In the genomic region with DNA sequence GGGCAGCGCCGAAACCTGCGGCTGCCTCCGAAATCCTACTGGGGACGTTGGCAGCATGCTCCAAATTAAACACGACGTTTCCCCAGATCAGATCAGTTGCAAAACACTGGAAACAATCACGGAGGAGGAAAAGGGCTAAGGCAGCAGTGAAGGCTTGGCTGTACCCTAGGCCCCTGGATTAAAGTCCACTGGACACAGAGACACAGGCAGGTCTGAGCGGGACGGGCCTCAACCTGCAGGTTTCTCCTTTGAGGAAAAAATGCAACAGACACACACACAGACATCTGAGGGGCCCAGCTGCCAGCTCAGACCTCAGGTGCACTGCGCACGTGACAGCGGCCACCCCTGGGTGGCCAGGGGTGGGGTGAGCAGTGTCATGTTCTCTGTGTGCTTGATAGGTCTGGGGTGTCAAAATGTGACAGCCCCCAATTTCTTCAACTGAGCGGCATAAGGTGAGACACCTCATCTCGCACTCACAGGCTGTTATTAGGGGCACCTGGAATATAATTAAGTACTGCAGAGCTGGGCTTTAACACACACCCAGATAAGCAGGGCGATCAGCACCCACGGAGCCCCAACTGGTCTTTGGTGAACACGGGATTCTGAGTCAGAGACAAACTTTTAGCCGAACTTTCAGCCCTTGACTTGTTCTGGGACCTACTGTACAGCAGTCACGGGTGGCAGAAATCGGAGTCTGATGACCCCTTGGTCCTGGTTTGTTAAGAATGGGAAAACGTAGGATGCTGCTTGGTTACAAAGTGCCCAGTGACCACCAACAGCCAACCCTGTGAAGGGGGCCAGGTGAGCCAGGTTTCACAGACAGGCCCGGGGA, we compare ENCODE assay signal across 1 cellular context.
A peak's percentile ranks its signal among the peaks of the same experiment; 100 is the strongest.
TF ChIP-seq lines count a peak whose summit lies in the region.

No MANE protein-coding gene starts in this region.

TF ChIP-seq in HepG2, 621 proteins besides CTCF, POLR2A, EP300 and RAD21 (continued from another document and continues in another):
- TF ChIP-seq, protein P1, sequence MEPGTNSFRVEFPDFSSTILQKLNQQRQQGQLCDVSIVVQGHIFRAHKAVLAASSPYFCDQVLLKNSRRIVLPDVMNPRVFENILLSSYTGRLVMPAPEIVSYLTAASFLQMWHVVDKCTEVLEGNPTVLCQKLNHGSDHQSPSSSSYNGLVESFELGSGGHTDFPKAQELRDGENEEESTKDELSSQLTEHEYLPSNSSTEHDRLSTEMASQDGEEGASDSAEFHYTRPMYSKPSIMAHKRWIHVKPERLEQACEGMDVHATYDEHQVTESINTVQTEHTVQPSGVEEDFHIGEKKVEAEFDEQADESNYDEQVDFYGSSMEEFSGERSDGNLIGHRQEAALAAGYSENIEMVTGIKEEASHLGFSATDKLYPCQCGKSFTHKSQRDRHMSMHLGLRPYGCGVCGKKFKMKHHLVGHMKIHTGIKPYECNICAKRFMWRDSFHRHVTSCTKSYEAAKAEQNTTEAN (CRISPR knock-in tag; conservative IDR thresholded peaks at IDR 0.05) = peak; percentile 70
- TF ChIP-seq, protein P2, sequence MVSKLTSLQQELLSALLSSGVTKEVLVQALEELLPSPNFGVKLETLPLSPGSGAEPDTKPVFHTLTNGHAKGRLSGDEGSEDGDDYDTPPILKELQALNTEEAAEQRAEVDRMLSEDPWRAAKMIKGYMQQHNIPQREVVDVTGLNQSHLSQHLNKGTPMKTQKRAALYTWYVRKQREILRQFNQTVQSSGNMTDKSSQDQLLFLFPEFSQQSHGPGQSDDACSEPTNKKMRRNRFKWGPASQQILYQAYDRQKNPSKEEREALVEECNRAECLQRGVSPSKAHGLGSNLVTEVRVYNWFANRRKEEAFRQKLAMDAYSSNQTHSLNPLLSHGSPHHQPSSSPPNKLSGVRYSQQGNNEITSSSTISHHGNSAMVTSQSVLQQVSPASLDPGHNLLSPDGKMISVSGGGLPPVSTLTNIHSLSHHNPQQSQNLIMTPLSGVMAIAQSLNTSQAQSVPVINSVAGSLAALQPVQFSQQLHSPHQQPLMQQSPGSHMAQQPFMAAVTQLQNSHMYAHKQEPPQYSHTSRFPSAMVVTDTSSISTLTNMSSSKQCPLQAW (CRISPR knock-in tag; IDR thresholded peaks at IDR 0.05) = 0 out of 2 replicates have a peak, but pooled peaks have one; percentile 81
- TF ChIP-seq MAFG (CRISPR knock-in tag; IDR thresholded peaks at IDR 0.05) (no peak), MLLT10 (CRISPR knock-in tag; IDR thresholded peaks at IDR 0.05) (no peak), NR2F2 (IDR thresholded peaks at IDR 0.05; ENCODE audit: borderline replicate concordance, low read depth) (peak; percentile 48; the same call in 1 of the 2 replicates), ZKSCAN5 (CRISPR knock-in tag; IDR thresholded peaks at IDR 0.05) (no peak), TGIF2 (CRISPR knock-in tag; IDR thresholded peaks at IDR 0.05) (peak; percentile 12; the same call in 1 of the 2 replicates), ZFP1 (CRISPR knock-in tag; IDR thresholded peaks at IDR 0.05) (no peak), FOXA3 (CRISPR knock-in tag; IDR thresholded peaks at IDR 0.05) (peak; percentile 69), PRPF4 (IDR thresholded peaks at IDR 0.05; ENCODE audit: low read depth, low read length, poor library complexity, severe bottlenecking) (no peak), ZNF672 (CRISPR knock-in tag; IDR thresholded peaks at IDR 0.05) (no peak), TCF12 (IDR thresholded peaks at IDR 0.05) (no peak), TCF12 (CRISPR knock-in tag; IDR thresholded peaks at IDR 0.05) (peak; percentile 73; the same call in 1 of the 2 replicates), PAX8 (CRISPR knock-in tag; IDR thresholded peaks at IDR 0.05; ENCODE audit: borderline replicate concordance) (no peak), ZSCAN29 (CRISPR knock-in tag; conservative IDR thresholded peaks at IDR 0.05) (no peak), BHLHE40 (IDR thresholded peaks at IDR 0.05; ENCODE audit: low read length) (peak; percentile 98), ZNF562 (CRISPR knock-in tag; IDR thresholded peaks at IDR 0.05; ENCODE audit: borderline replicate concordance) (no peak), ZNF737 (CRISPR knock-in tag; IDR thresholded peaks at IDR 0.05; ENCODE audit: borderline replicate concordance) (no peak), ZNF614 (CRISPR knock-in tag; IDR thresholded peaks at IDR 0.05; ENCODE audit: borderline replicate concordance) (peak; percentile 83), ZNF703 (CRISPR knock-in tag; IDR thresholded peaks at IDR 0.05; ENCODE audit: borderline replicate concordance) (no peak), ZNF282 (IDR thresholded peaks at IDR 0.05; ENCODE audit: partially characterized antibody) (no peak), KAT8 (CRISPR knock-in tag; IDR thresholded peaks at IDR 0.05) (peak; percentile 83), FOXO1 (CRISPR knock-in tag; IDR thresholded peaks at IDR 0.05) (no peak; the same call in 1 of the 2 replicates), ZNF761 (CRISPR knock-in tag; conservative IDR thresholded peaks at IDR 0.05) (no peak), ZSCAN12 (CRISPR knock-in tag; IDR thresholded peaks at IDR 0.05) (no peak; the same call in 1 of the 2 replicates), SUZ12 (IDR thresholded peaks at IDR 0.05; ENCODE audit: low read depth, low read length) (no peak), FOSL1 (CRISPR knock-in tag; IDR thresholded peaks at IDR 0.05; ENCODE audit: borderline replicate concordance) (peak; percentile 47; the same call in 1 of the 2 replicates), HOXA5 (CRISPR knock-in tag; IDR thresholded peaks at IDR 0.05) (peak; percentile 63; the same call in 1 of the 2 replicates), CC2D1A (CRISPR knock-in tag; IDR thresholded peaks at IDR 0.05) (no peak), NRL (CRISPR knock-in tag; IDR thresholded peaks at IDR 0.05; ENCODE audit: borderline replicate concordance) (no peak), ZNF232 (CRISPR knock-in tag; IDR thresholded peaks at IDR 0.05; ENCODE audit: borderline replicate concordance) (no peak), HNRNPUL1 (IDR thresholded peaks at IDR 0.05; ENCODE audit: low read depth, low read length) (no peak), POLR2G (IDR thresholded peaks at IDR 0.05; ENCODE audit: low read depth, low read length) (peak; percentile 44; the same call in 1 of the 2 replicates)
- TF ChIP-seq, protein P3, sequence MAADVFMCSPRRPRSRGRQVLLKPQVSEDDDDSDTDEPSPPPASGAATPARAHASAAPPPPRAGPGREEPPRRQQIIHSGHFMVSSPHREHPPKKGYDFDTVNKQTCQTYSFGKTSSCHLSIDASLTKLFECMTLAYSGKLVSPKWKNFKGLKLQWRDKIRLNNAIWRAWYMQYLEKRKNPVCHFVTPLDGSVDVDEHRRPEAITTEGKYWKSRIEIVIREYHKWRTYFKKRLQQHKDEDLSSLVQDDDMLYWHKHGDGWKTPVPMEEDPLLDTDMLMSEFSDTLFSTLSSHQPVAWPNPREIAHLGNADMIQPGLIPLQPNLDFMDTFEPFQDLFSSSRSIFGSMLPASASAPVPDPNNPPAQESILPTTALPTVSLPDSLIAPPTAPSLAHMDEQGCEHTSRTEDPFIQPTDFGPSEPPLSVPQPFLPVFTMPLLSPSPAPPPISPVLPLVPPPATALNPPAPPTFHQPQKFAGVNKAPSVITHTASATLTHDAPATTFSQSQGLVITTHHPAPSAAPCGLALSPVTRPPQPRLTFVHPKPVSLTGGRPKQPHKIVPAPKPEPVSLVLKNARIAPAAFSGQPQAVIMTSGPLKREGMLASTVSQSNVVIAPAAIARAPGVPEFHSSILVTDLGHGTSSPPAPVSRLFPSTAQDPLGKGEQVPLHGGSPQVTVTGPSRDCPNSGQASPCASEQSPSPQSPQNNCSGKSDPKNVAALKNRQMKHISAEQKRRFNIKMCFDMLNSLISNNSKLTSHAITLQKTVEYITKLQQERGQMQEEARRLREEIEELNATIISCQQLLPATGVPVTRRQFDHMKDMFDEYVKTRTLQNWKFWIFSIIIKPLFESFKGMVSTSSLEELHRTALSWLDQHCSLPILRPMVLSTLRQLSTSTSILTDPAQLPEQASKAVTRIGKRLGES (CRISPR knock-in tag; IDR thresholded peaks at IDR 0.05; ENCODE audit: borderline replicate concordance) = 0 out of 2 replicates have a peak, but pooled peaks have one; percentile 66
- TF ChIP-seq, protein P4, sequence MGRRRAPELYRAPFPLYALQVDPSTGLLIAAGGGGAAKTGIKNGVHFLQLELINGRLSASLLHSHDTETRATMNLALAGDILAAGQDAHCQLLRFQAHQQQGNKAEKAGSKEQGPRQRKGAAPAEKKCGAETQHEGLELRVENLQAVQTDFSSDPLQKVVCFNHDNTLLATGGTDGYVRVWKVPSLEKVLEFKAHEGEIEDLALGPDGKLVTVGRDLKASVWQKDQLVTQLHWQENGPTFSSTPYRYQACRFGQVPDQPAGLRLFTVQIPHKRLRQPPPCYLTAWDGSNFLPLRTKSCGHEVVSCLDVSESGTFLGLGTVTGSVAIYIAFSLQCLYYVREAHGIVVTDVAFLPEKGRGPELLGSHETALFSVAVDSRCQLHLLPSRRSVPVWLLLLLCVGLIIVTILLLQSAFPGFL (CRISPR knock-in tag; IDR thresholded peaks at IDR 0.05) = 0 out of 2 replicates have a peak, but pooled peaks have one; percentile 25
- TF ChIP-seq, protein P5, sequence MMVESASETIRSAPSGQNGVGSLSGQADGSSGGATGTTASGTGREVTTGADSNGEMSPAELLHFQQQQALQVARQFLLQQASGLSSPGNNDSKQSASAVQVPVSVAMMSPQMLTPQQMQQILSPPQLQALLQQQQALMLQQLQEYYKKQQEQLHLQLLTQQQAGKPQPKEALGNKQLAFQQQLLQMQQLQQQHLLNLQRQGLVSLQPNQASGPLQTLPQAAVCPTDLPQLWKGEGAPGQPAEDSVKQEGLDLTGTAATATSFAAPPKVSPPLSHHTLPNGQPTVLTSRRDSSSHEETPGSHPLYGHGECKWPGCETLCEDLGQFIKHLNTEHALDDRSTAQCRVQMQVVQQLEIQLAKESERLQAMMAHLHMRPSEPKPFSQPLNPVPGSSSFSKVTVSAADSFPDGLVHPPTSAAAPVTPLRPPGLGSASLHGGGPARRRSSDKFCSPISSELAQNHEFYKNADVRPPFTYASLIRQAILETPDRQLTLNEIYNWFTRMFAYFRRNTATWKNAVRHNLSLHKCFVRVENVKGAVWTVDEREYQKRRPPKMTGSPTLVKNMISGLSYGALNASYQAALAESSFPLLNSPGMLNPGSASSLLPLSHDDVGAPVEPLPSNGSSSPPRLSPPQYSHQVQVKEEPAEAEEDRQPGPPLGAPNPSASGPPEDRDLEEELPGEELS (CRISPR knock-in tag; IDR thresholded peaks at IDR 0.05) = peak; percentile 48; the same call in 1 of the 2 replicates
- TF ChIP-seq, protein P6, sequence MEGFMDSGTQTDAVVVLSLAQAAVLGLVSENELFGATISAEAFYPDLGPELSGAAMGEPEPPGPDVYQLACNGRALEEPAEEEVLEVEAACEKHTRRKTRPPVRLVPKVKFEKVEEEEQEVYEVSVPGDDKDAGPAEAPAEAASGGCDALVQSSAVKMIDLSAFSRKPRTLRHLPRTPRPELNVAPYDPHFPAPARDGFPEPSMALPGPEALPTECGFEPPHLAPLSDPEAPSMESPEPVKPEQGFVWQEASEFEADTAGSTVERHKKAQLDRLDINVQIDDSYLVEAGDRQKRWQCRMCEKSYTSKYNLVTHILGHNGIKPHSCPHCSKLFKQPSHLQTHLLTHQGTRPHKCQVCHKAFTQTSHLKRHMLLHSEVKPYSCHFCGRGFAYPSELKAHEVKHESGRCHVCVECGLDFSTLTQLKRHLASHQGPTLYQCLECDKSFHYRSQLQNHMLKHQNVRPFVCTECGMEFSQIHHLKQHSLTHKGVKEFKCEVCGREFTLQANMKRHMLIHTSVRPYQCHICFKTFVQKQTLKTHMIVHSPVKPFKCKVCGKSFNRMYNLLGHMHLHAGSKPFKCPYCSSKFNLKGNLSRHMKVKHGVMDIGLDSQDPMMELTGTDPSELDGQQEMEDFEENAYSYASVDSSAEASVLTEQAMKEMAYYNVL (CRISPR knock-in tag; IDR thresholded peaks at IDR 0.05; ENCODE audit: borderline replicate concordance) = peak; percentile 91
- TF ChIP-seq, protein P7, sequence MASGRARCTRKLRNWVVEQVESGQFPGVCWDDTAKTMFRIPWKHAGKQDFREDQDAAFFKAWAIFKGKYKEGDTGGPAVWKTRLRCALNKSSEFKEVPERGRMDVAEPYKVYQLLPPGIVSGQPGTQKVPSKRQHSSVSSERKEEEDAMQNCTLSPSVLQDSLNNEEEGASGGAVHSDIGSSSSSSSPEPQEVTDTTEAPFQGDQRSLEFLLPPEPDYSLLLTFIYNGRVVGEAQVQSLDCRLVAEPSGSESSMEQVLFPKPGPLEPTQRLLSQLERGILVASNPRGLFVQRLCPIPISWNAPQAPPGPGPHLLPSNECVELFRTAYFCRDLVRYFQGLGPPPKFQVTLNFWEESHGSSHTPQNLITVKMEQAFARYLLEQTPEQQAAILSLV (CRISPR knock-in tag; IDR thresholded peaks at IDR 0.05; ENCODE audit: borderline replicate concordance) = no peak
- TF ChIP-seq, protein P8, sequence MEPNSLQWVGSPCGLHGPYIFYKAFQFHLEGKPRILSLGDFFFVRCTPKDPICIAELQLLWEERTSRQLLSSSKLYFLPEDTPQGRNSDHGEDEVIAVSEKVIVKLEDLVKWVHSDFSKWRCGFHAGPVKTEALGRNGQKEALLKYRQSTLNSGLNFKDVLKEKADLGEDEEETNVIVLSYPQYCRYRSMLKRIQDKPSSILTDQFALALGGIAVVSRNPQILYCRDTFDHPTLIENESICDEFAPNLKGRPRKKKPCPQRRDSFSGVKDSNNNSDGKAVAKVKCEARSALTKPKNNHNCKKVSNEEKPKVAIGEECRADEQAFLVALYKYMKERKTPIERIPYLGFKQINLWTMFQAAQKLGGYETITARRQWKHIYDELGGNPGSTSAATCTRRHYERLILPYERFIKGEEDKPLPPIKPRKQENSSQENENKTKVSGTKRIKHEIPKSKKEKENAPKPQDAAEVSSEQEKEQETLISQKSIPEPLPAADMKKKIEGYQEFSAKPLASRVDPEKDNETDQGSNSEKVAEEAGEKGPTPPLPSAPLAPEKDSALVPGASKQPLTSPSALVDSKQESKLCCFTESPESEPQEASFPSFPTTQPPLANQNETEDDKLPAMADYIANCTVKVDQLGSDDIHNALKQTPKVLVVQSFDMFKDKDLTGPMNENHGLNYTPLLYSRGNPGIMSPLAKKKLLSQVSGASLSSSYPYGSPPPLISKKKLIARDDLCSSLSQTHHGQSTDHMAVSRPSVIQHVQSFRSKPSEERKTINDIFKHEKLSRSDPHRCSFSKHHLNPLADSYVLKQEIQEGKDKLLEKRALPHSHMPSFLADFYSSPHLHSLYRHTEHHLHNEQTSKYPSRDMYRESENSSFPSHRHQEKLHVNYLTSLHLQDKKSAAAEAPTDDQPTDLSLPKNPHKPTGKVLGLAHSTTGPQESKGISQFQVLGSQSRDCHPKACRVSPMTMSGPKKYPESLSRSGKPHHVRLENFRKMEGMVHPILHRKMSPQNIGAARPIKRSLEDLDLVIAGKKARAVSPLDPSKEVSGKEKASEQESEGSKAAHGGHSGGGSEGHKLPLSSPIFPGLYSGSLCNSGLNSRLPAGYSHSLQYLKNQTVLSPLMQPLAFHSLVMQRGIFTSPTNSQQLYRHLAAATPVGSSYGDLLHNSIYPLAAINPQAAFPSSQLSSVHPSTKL (CRISPR knock-in tag; IDR thresholded peaks at IDR 0.05) = peak; percentile 85
- TF ChIP-seq, protein P9, sequence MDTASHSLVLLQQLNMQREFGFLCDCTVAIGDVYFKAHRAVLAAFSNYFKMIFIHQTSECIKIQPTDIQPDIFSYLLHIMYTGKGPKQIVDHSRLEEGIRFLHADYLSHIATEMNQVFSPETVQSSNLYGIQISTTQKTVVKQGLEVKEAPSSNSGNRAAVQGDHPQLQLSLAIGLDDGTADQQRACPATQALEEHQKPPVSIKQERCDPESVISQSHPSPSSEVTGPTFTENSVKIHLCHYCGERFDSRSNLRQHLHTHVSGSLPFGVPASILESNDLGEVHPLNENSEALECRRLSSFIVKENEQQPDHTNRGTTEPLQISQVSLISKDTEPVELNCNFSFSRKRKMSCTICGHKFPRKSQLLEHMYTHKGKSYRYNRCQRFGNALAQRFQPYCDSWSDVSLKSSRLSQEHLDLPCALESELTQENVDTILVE (CRISPR knock-in tag; IDR thresholded peaks at IDR 0.05) = peak; percentile 77; the same call in 1 of the 2 replicates
